15 cellular contexts compared by ENCODE assay signal in the genomic region with DNA sequence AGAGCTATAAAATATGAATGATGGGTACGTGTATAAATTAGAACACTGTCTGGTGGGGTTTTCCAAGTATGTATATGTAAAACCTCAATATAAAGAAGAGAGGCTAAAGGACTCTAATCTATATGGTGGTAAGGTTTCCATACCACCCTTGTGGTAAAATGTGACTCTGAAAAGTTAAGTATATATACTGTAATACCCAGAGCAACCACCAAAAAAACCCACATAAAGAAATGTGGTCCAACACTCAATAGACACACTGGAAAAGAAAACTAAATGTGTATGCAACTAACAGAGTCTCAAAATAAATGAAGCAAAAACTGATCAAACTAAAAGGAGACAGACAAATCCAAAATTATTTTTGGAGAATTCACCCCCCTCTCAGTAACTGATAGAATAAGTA.
DNase-seq lines count a peak whose midpoint lies in the region; ATAC-seq, FAIRE-seq and TF ChIP-seq lines count a peak whose summit lies in the region.
"Had no signal": no experiment of that assay in that cellular context is flagged by ENCODE, and none has a peak within 500 bp of the region (broad histone marks: within the 10 kb centered on the region; RNA-seq: fewer than 3 reads in every experiment).

No MANE protein-coding gene starts in this region.

- H3K9me3 Mint-ChIP-seq in activated T-cell treated with anti-CD3 and anti-CD28 coated beads, Interleukin-2, amount 50 U/mL, for 24 hours = no peaks in the 10 kb centered on the region
- H3K9me3 Mint-ChIP-seq: nephron had no signal

- in situ Hi-C loops in GM12878 (cut with MboI) = no loop called here

- RAD21 ChIA-PET in GM12878 (lab: Charles Lee; ENCODE audit: unreplicated experiment) = interaction anchor here (0.6 to 6.0 kb wide), 4 partner anchors 49 to 79 kb away, joined by 3 to 63 read pairs (median 4); partner anchors contain the start of gene XPO6

- no peak for TF ChIP-seq RAD21 in GM12878 (IDR thresholded peaks at IDR 0.05; ENCODE audit: insufficient read depth, low read depth, low read length)

- TF ChIP-seq CTCF in GM12878 (IDR thresholded peaks at IDR 0.05 in 2 of 3, conservative IDR thresholded peaks at IDR 0.05 in 1 of 3; ENCODE audit: control insufficient read depth in 2 of 3, extremely low read depth in 1 of 3, insufficient read depth in 1 of 3, low read depth in 3 of 3, low read length in 3 of 3) (no peak), spleen (IDR thresholded peaks at IDR 0.05 in 8 of 11, conservative IDR thresholded peaks at IDR 0.05 in 3 of 11) (peak in 2 of 11 experiments; percentile 18 to 30)

- no peak for TF ChIP-seq EP300 in GM12878 (IDR thresholded peaks at IDR 0.05; ENCODE audit: borderline replicate concordance in 1 of 2, control insufficient read depth in 1 of 2, low read depth in 2 of 2, low read length in 2 of 2)

- peak; percentile 16; the same call in 1 of the 3 replicates for ATAC-seq in GM12878
- no peak for ATAC-seq in GM21717 (IDR thresholded peaks at IDR 0.05; ENCODE audit: unreplicated experiment)

- no peak overlapping the region for H3K4me3 Mint-ChIP-seq in activated T-cell treated with anti-CD3 and anti-CD28 coated beads, Interleukin-2, amount 50 U/mL, for 24 hours
- H3K4me3 Mint-ChIP-seq: nephron had no signal

- H3K36me3 Mint-ChIP-seq in activated T-cell treated with anti-CD3 and anti-CD28 coated beads, Interleukin-2, amount 50 U/mL, for 24 hours (ENCODE audit: low read depth) = peaks cover 92% of the 10 kb centered on the region

- H3K79me2 ChIP-seq in GM12878 (ENCODE audit: control insufficient read depth, insufficient read depth, low read length) = peaks cover 19% of the 10 kb centered on the region

- TF ChIP-seq POLR2A in GM12878 (IDR thresholded peaks at IDR 0.05; ENCODE audit: low read depth, low read length) = no peak
- no peak for TF ChIP-seq POLR2A in spleen (IDR thresholded peaks at IDR 0.05)

- POLR2A ChIA-PET in GM12878 (lab: Charles Lee) = interaction anchor here (0.7 to 1.0 kb wide), 2 partner anchors 70 to 294 kb away, joined by 3 to 6 read pairs; no protein-coding TSS in a partner anchor

- SMC1A ChIA-PET in GM12878 (lab: Charles Lee; ENCODE audit: uncharacterized antibody, unreplicated experiment) = interaction anchor here (1.2 to 4.8 kb wide), 3 partner anchors 11 to 74 kb away, joined by 7 to 105 read pairs (median 26); partner anchors contain the start of gene XPO6

- H3K27ac ChIP-seq in GM12878 (ENCODE audit: control insufficient read depth, insufficient read depth) (0 out of 2 replicates have a peak overlapping the region, but pooled peaks have one; percentile 19), spleen (peak overlapping the region; percentile 16 to 98 (median 96))
- H3K27ac ChIP-seq: dorsolateral prefrontal cortex had no signal

- H2AFZ ChIP-seq in GM12878 (ENCODE audit: control insufficient read depth, low read depth, low read length) = no peak overlapping the region

- FAIRE-seq in GM12878 (lab: Jason Lieb, UNC) = no peak
- FAIRE-seq: astrocyte had no signal

- 8% methylated on average over 1 of the region's 1 CpG for WGBS in GM12878 (ENCODE audit: insufficient coverage, insufficient replicate concordance, low lambda C conversion rate, missing lambda C conversion rate)
- 59 to 73% (median 67%) methylated on average over 1 of the region's 1 CpG for WGBS in spleen, 5 donors

- intact Hi-C loops in GM12878 (cut with micrococcal nuclease; ENCODE audit: unreplicated experiment) (no loop called here), spleen (cut with DNase I; ENCODE audit: low total_unique reads) (loop anchor here (5.0 kb wide), 1 partner anchor 78 kb away; no protein-coding TSS in a partner anchor)

- H3K27me3 ChIP-seq in GM12878 (replicated peaks in 1 of 2; ENCODE audit: control insufficient read depth in 2 of 2, insufficient read depth in 2 of 2, low read length in 1 of 2) (no peaks in the 10 kb centered on the region), spleen (replicated peaks in 1 of 7) (no peaks in the 10 kb centered on the region)
- H3K27me3 ChIP-seq: dorsolateral prefrontal cortex had no signal

- peaks cover 6 to 39% of the 10 kb centered on the region in 2 experiments for H3K36me3 ChIP-seq in GM12878 (ENCODE audit: control insufficient read depth in 2 of 2, insufficient read depth in 2 of 2, low read length in 1 of 2)
- peaks cover 0 to 89% (median 14%) of the 10 kb centered on the region in 6 donors for H3K36me3 ChIP-seq in spleen

- peaks cover 26% of the 10 kb centered on the region for H3K4me1 ChIP-seq in GM12878 (ENCODE audit: control insufficient read depth, insufficient read depth, low read length)
- peaks cover 35 to 93% (median 74%) of the 10 kb centered on the region in 6 donors for H3K4me1 ChIP-seq in spleen
- H3K4me1 ChIP-seq: Caco-2 had no signal

- H3K27ac Mint-ChIP-seq in activated T-cell treated with anti-CD3 and anti-CD28 coated beads, Interleukin-2, amount 50 U/mL, for 24 hours = peak overlapping the region; percentile 89
- H3K27ac Mint-ChIP-seq: nephron had no signal

- H4K20me1 ChIP-seq in GM12878 (ENCODE audit: control insufficient read depth, insufficient read depth) = no peaks in the 10 kb centered on the region; the same call in 1 of the 2 replicates

- no peak overlapping the region for H3K4me2 ChIP-seq in GM12878 (ENCODE audit: control insufficient read depth, insufficient read depth)

- H3K9ac ChIP-seq in GM12878 (ENCODE audit: control insufficient read depth, insufficient read depth, low read length) = no peak overlapping the region

- H3K4me3 ChIP-seq in GM12878 = no peak overlapping the region
- peak overlapping the region in 1 of 8 donors; percentile 41 for H3K4me3 ChIP-seq in spleen
- H3K4me3 ChIP-seq: dorsolateral prefrontal cortex had no signal

- peaks cover 74% of the 10 kb centered on the region for H3K4me1 Mint-ChIP-seq in activated T-cell treated with anti-CD3 and anti-CD28 coated beads, Interleukin-2, amount 50 U/mL, for 24 hours (ENCODE audit: low read depth)

- no TSS peak for BruUV-seq in GM12878 (replicated peaks; lab: Mats Ljungman, UMichigan)

- no peaks in the 10 kb centered on the region for H3K27me3 Mint-ChIP-seq in activated T-cell treated with anti-CD3 and anti-CD28 coated beads, Interleukin-2, amount 50 U/mL, for 24 hours

- no peak for DNase-seq in activated T-cell treated with anti-CD3 and anti-CD28 coated beads, Interleukin-2, amount 50 U/mL, for 24 hours
- DNase-seq in activated T-cell treated with anti-CD3 and anti-CD28 coated beads for 4 hours = no peak
- DNase-seq in NAMALWA (ENCODE audit: low spot score) = peak; percentile 29
- DNase-seq in GM12878 (ENCODE audit: low read depth, low spot score) = no peak
- DNase-seq in spleen = no peak
- DNase-seq in RKO (ENCODE audit: low spot score) = no peak
- DNase-seq in activated gamma-delta T cell treated with Interleukin-2 at 50 U/mL for 16 hours = no peak
- DNase-seq: Caco-2, dorsolateral prefrontal cortex, GDM1, hypothalamus, NCI-H1417 treated with DMSO at 0.1 percent for 48 hours had no signal

- CTCF ChIA-PET in GM12878 (lab: Yijun Ruan, JAX) = interaction anchor here (0.5 to 9.1 kb wide), 6 partner anchors 15 to 78 kb away, joined by 3 to 58 read pairs (median 6); no protein-coding TSS in a partner anchor

- H3K9me3 ChIP-seq in GM12878 (replicated peaks; ENCODE audit: control insufficient read depth, insufficient read depth, low read length) (no peaks in the 10 kb centered on the region), spleen (no peaks in the 10 kb centered on the region)
- H3K9me3 ChIP-seq: Caco-2 had no signal

TF ChIP-seq in GM12878, 131 proteins besides CTCF, POLR2A, EP300 and RAD21:
- no peak for TF ChIP-seq MXI1 (IDR thresholded peaks at IDR 0.05; ENCODE audit: low read depth, low read length)
- no peak for TF ChIP-seq SMC3 (IDR thresholded peaks at IDR 0.05; ENCODE audit: borderline replicate concordance, low read length)
- TF ChIP-seq SMARCA5 (IDR thresholded peaks at IDR 0.05) = no peak
- TF ChIP-seq YY1 (IDR thresholded peaks at IDR 0.05; ENCODE audit: low read depth, low read length) = no peak
- TF ChIP-seq NR2F1 (conservative IDR thresholded peaks at IDR 0.05) = 0 out of 2 replicates have a peak, but pooled peaks have one; percentile 29
